In the genomic region with DNA sequence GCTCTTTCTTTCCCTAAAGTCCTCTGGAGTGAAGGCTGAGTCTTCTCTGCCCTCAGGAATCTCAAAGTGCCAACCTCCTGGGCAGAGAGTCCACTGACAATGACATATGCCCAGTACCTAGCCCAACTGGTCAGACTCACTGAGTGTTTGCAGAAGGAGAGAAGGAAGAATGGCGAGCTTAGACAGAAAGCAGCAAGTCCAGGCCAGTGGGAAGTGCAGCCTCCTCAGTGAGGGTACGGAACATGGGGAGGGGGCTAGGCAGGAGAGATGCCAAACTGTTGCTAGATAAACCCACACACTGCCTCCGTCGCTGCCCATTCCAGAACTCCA, we compare ENCODE assay signal across 8 cellular contexts. TPM values are rescaled to one million over a fixed set of nuclear protein-coding genes. Genes with fewer than 3 reads are reported as not detected.
DNase-seq lines count a peak whose midpoint lies in the region; ATAC-seq and TF ChIP-seq lines count a peak whose summit lies in the region.

No MANE protein-coding gene starts in this region.

- peak overlapping the region; percentile 83 to 97 for H3K27ac Mint-ChIP-seq in natural killer cell treated with Interleukin-12 subunit alpha and Interleukin-12 subunit beta and Interleukin-15 and Interleukin-18, amount 100 ng/mL, for 72 hours

- peaks cover 4% of the 10 kb centered on the region for H3K36me3 Mint-ChIP-seq in natural killer cell treated with Interleukin-12 subunit alpha and Interleukin-12 subunit beta and Interleukin-15 and Interleukin-18, amount 100 ng/mL, for 72 hours

- H3K27me3 Mint-ChIP-seq in natural killer cell treated with Interleukin-12 subunit alpha and Interleukin-12 subunit beta and Interleukin-15 and Interleukin-18, amount 100 ng/mL, for 72 hours, result no peaks in the 10 kb centered on the region

- H3K27ac ChIP-seq in BLaER1 treated with 17β-estradiol and CSF1 and Interleukin-3, amounts not matched to agents 10 nM and 100 nM, result peak overlapping the region; percentile 69 to 89 (median 82)
- H3K27ac ChIP-seq in coronary artery, result peak overlapping the region; percentile 70 to 76

- H4K20me1 ChIP-seq in BLaER1 treated with 17β-estradiol and CSF1 and Interleukin-3, amounts not matched to agents 10 nM and 100 nM, result no peaks in the 10 kb centered on the region

- TF ChIP-seq CTCF in coronary artery (IDR thresholded peaks at IDR 0.05), result no peak

- peaks cover 14 to 21% of the 10 kb centered on the region in 2 donors for H3K4me1 Mint-ChIP-seq in natural killer cell treated with Interleukin-12 subunit alpha and Interleukin-12 subunit beta and Interleukin-15 and Interleukin-18, amount 100 ng/mL, for 72 hours (ENCODE audit: low read depth in 2 of 2)

- no peak for ATAC-seq in natural killer cell treated with Interleukin-12 subunit alpha and Interleukin-12 subunit beta and Interleukin-15 and Interleukin-18, amount 100 ng/mL, for 72 hours
- ATAC-seq in HG03457 (IDR thresholded peaks at IDR 0.05; ENCODE audit: unreplicated experiment) (no peak), GM21447 (IDR thresholded peaks at IDR 0.05; ENCODE audit: unreplicated experiment) (no peak)

- peak overlapping the region; percentile 91 for H3K4me3 Mint-ChIP-seq in natural killer cell treated with Interleukin-12 subunit alpha and Interleukin-12 subunit beta and Interleukin-15 and Interleukin-18, amount 100 ng/mL, for 72 hours

- no peaks in the 10 kb centered on the region for H3K9me3 Mint-ChIP-seq in natural killer cell treated with Interleukin-12 subunit alpha and Interleukin-12 subunit beta and Interleukin-15 and Interleukin-18, amount 100 ng/mL, for 72 hours

- H3K4me1 ChIP-seq in BLaER1 treated with 17β-estradiol and CSF1 and Interleukin-3, amounts not matched to agents 10 nM and 100 nM, result peaks cover 29 to 51% (median 43%) of the 10 kb centered on the region in 10 experiments

- H3K9ac ChIP-seq in BLaER1 treated with 17β-estradiol and CSF1 and Interleukin-3, amounts not matched to agents 10 nM and 100 nM, result peak overlapping the region; percentile 75 to 89 (median 86)

- H3K4me3 ChIP-seq in BLaER1 treated with 17β-estradiol and CSF1 and Interleukin-3, amounts not matched to agents 10 nM and 100 nM, result peak overlapping the region; percentile 71 to 82 (median 74)
- H3K4me3 ChIP-seq in Jurkat, Clone E6-1 (ENCODE audit: low read length), result peak overlapping the region; percentile 92
- H3K4me3 ChIP-seq in coronary artery, result peak overlapping the region; percentile 95

- DNase-seq in Jurkat, Clone E6-1 (ENCODE audit: low read depth, low spot score), result no peak
- DNase-seq in coronary artery (ENCODE audit: low spot score) (no peak), cerebellum (ENCODE audit: low spot score) (no peak), DMS 273 (lab: John Stamatoyannopoulos, UW; ENCODE audit: unreplicated experiment) (no peak)
- no peak for DNase-seq in natural killer cell treated with Interleukin-12 subunit alpha and Interleukin-12 subunit beta and Interleukin-15 and Interleukin-18, amount 100 ng/mL, for 72 hours (ENCODE audit: low spot score)

- peaks cover 39 to 47% (median 43%) of the 10 kb centered on the region in 11 experiments for H3K36me3 ChIP-seq in BLaER1 treated with 17β-estradiol and CSF1 and Interleukin-3, amounts not matched to agents 10 nM and 100 nM

- no peaks in the 10 kb centered on the region for H3K9me3 ChIP-seq in BLaER1 treated with 17β-estradiol and CSF1 and Interleukin-3, amounts not matched to agents 10 nM and 100 nM (replicated peaks in 1 of 11)

- no peaks in the 10 kb centered on the region for H3K27me3 ChIP-seq in BLaER1 treated with 17β-estradiol and CSF1 and Interleukin-3, amounts not matched to agents 10 nM and 100 nM

- peak overlapping the region; percentile 86 to 97 (median 90) for H3K4me2 ChIP-seq in BLaER1 treated with 17β-estradiol and CSF1 and Interleukin-3, amounts not matched to agents 10 nM and 100 nM

RNA-seq across cellular contexts. Expression of a gene that starts 0.7 kb away (rescaled TPM):
- polyA plus RNA-seq in Jurkat, Clone E6-1 (2012; ENCODE audit: insufficient read depth, insufficient read length), result 95.7 TPM
- 100 to 1,000 TPM; 134 to 163 TPM for total RNA-seq in natural killer cell treated with Interleukin-12 subunit alpha and Interleukin-12 subunit beta and Interleukin-15 and Interleukin-18, amount 100 ng/mL, for 72 hours
- total RNA-seq in cerebellum, result 103 TPM

RNA-seq across cellular contexts. Expression of a gene that starts 23.9 kb away (rescaled TPM):
- polyA plus RNA-seq in Jurkat, Clone E6-1 (2012; ENCODE audit: insufficient read depth, insufficient read length), result 11.5 TPM
- total RNA-seq in natural killer cell treated with Interleukin-12 subunit alpha and Interleukin-12 subunit beta and Interleukin-15 and Interleukin-18, amount 100 ng/mL, for 72 hours, result 1 to 10 TPM in 1 of 2 donors, under 1 TPM in 1; 0.52 to 1.4 TPM
- not detected for total RNA-seq in cerebellum

RNA-seq across cellular contexts. Expression of a gene that starts 28.3 kb away (rescaled TPM):
- not detected for polyA plus RNA-seq in Jurkat, Clone E6-1 (2012; ENCODE audit: insufficient read depth, insufficient read length)
- under 1 TPM; 0.21 to 0.75 TPM for total RNA-seq in natural killer cell treated with Interleukin-12 subunit alpha and Interleukin-12 subunit beta and Interleukin-15 and Interleukin-18, amount 100 ng/mL, for 72 hours
- not detected for total RNA-seq in cerebellum

RNA-seq across cellular contexts. Expression of a gene that starts 30.6 kb away (rescaled TPM):
- polyA plus RNA-seq in Jurkat, Clone E6-1 (2012; ENCODE audit: insufficient read depth, insufficient read length), result 134 TPM
- 10 to 100 TPM; 96.2 to 98.4 TPM for total RNA-seq in natural killer cell treated with Interleukin-12 subunit alpha and Interleukin-12 subunit beta and Interleukin-15 and Interleukin-18, amount 100 ng/mL, for 72 hours
- total RNA-seq in cerebellum, result 21.5 TPM

RNA-seq across cellular contexts. Expression of a gene that starts 38.1 kb away (rescaled TPM):
- not detected for polyA plus RNA-seq in Jurkat, Clone E6-1 (2012; ENCODE audit: insufficient read depth, insufficient read length)
- total RNA-seq in natural killer cell treated with Interleukin-12 subunit alpha and Interleukin-12 subunit beta and Interleukin-15 and Interleukin-18, amount 100 ng/mL, for 72 hours, result under 1 TPM; 0.48 to 0.95 TPM
- 7.8 TPM for total RNA-seq in cerebellum
